In the genomic region with DNA sequence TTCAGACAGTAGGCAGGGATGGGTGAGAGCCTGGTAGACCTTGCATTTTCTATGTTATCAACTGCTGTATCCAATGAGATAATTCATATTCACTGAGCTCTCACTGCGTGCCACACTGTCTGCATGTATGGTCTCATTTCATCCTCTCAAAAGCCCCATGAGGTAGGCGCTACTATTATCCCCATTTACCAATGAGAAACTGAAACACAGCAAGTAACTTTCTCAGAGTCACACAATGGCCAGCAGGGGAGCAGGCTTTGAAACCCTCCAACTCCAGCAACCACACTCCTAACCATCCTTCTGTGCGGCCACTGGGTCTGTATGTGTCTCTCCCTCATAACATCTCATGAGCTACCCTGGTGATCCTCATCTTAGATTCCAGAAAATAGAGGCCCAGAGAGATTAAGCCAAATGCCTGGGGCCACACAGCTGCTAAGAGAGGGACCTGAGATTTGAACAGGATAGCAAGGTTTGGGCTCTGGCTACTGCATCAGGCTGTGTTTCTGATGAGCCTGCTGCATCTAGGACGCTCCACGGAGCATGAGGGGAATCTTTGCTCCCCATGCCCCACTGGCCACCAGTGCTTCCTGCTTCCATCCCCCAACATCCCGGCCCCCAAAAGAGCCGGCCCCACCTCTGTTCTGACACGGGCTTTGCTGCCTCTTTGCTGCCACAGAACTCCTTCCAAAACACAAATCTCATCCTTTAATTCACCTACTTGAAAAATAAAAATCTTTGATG, we compare ENCODE assay signal across 9 cellular contexts. TPM values are rescaled to one million over a fixed set of nuclear protein-coding genes. Genes with fewer than 3 reads are reported as not detected.
A peak's percentile ranks its signal among the peaks of the same experiment; 100 is the strongest.
DNase-seq lines count a peak whose midpoint lies in the region; TF ChIP-seq lines count a peak whose summit lies in the region.
"Had no signal": no experiment of that assay in that cellular context is flagged by ENCODE, and none has a peak within 500 bp of the region (broad histone marks: within the 10 kb centered on the region; RNA-seq: fewer than 3 reads in every experiment).

No MANE protein-coding gene starts in this region.

- H3K9me3 ChIP-seq in mesenchymal stem cell (ENCODE audit: control insufficient read depth, low read length) = no peaks in the 10 kb centered on the region

- 87% methylated on average over 8 of the region's 8 CpGs for WGBS in mesenchymal stem cell

- no peak overlapping the region for H3K4me3 ChIP-seq in astrocyte of the cerebellum (ENCODE audit: low read depth, low read length)
- no peak overlapping the region for H3K4me3 ChIP-seq in mesenchymal stem cell (ENCODE audit: insufficient read depth in 1 of 2, low read depth in 1 of 2, low read length in 2 of 2)

- no peak overlapping the region for H4K91ac ChIP-seq in mesenchymal stem cell (ENCODE audit: low read length)

- H3K36me3 ChIP-seq in mesenchymal stem cell (ENCODE audit: control insufficient read depth in 1 of 2, insufficient read depth in 2 of 2, low read depth in 1 of 2, low read length in 2 of 2) = peaks cover 0 to 6% of the 10 kb centered on the region in 2 experiments

- no peak overlapping the region for H3K4ac ChIP-seq in mesenchymal stem cell (ENCODE audit: low read depth in 1 of 2, low read length in 2 of 2)

- H3K9ac ChIP-seq in mesenchymal stem cell (ENCODE audit: low read length) = no peak overlapping the region

- no peak overlapping the region for H2AFZ ChIP-seq in mesenchymal stem cell (ENCODE audit: low read depth, low read length)

- H3K14ac ChIP-seq in mesenchymal stem cell (ENCODE audit: low read length in 2 of 2) = no peak overlapping the region

- peaks cover 14% of the 10 kb centered on the region for H3K4me1 ChIP-seq in mesenchymal stem cell (ENCODE audit: control insufficient read depth, insufficient read depth, low read depth, low read length)

- H2AK5ac ChIP-seq in mesenchymal stem cell (ENCODE audit: low read length, severe bottlenecking) = no peak overlapping the region

- H3K4me2 ChIP-seq in mesenchymal stem cell (ENCODE audit: low read length, poor library complexity, severe bottlenecking) = no peak overlapping the region

- H4K8ac ChIP-seq in mesenchymal stem cell (ENCODE audit: low read length) = no peak overlapping the region

- peak; percentile 7 for DNase-seq in MV-4-11 (lab: John Stamatoyannopoulos, UW)
- no peak for DNase-seq in astrocyte of the cerebellum (ENCODE audit: low read depth)
- DNase-seq in stimulated activated CD8-positive, alpha-beta memory T cell treated with anti-CD3 and anti-CD28 coated beads, Interleukin-15, amount 100 ng/mL, for 48 hours (ENCODE audit: low read depth in 2 of 2) = peak; percentile 58 to 65
- DNase-seq in mesenchymal stem cell = no peak
- DNase-seq in GF-D8 (lab: John Stamatoyannopoulos, UW) = no peak
- DNase-seq in G401 (ENCODE audit: low spot score) = no peak
- DNase-seq in SHP77 treated with DMSO at 0.1 percent for 48 hours (lab: John Stamatoyannopoulos, UW) = no peak

- H3K23ac ChIP-seq in mesenchymal stem cell (ENCODE audit: low read length in 2 of 2) = no peak overlapping the region

- H2BK15ac ChIP-seq in mesenchymal stem cell (ENCODE audit: low read depth, poor library complexity, severe bottlenecking) = no peak overlapping the region

- no peak overlapping the region for H2BK5ac ChIP-seq in mesenchymal stem cell (ENCODE audit: low read depth, low read length, poor library complexity, severe bottlenecking)

- in situ Hi-C loops in astrocyte of the cerebellum (cut with HindIII; ENCODE audit: low sequenced_read_pairs) (no loop called here), G401 (cut with HindIII; ENCODE audit: low sequenced_read_pairs) (no loop called here)

- no peaks in the 10 kb centered on the region for H3K27me3 ChIP-seq in mesenchymal stem cell (ENCODE audit: control insufficient read depth in 1 of 2, insufficient read depth in 1 of 2, low read length in 2 of 2)

- H3K18ac ChIP-seq in mesenchymal stem cell (ENCODE audit: low read depth in 1 of 2, low read length in 2 of 2) = no peak overlapping the region

- H3K27ac ChIP-seq in mesenchymal stem cell (ENCODE audit: low read length, poor library complexity, severe bottlenecking) = no peak overlapping the region

- no peak overlapping the region for H2BK12ac ChIP-seq in mesenchymal stem cell (ENCODE audit: low read length in 2 of 2)

- peak; percentile 5 for TF ChIP-seq CTCF in astrocyte of the cerebellum (IDR thresholded peaks at IDR 0.05; ENCODE audit: low read depth, low read length, missing control alignments)

- no peak overlapping the region for H2BK120ac ChIP-seq in mesenchymal stem cell (ENCODE audit: low read depth, low read length)

- peak; percentile 42 for TF ChIP-seq POLR2A in GM19193 (IDR thresholded peaks at IDR 0.05; ENCODE audit: extremely low read depth, insufficient read depth, insufficient read length)

- no peaks in the 10 kb centered on the region for H3K79me1 ChIP-seq in mesenchymal stem cell (replicated peaks; ENCODE audit: low read length, poor library complexity, severe bottlenecking)

RNA-seq across cellular contexts. Expression of a gene that starts 3.2 kb away (rescaled TPM):
- polyA plus RNA-seq in mesenchymal stem cell (2013, experiment 1 of 2) = 0.08 TPM
- polyA plus RNA-seq in mesenchymal stem cell (2013, experiment 2 of 2) = 0.14 TPM
- not detected in 2 replicates for total RNA-seq in G401 (2014; rRNA removed; shearing (Covaris generic))
- total RNA-seq: RPMI7951 had no signal

Comparison
In these comparisons a context has a peak if more than half of its experiments do, and no peak if none do; other contexts are left out.
1. DNase-seq: peak in MV-4-11 (single experiment) and stimulated activated CD8-positive, alpha-beta memory T cell treated with anti-CD3 and anti-CD28 coated beads, Interleukin-15, amount 100 ng/mL, for 48 hours (2 of 2); none in astrocyte of the cerebellum (single experiment), mesenchymal stem cell (single experiment), GF-D8 (single experiment), G401 (single experiment) and SHP77 treated with DMSO at 0.1 percent for 48 hours (single experiment).